Comparison of ENCODE assay signal across 11 cellular contexts in genomic region chr22:30567277-30567676, GRCh38. TPM values are rescaled to one million over a fixed set of nuclear protein-coding genes. Genes with fewer than 3 reads are reported as not detected.
"Had no signal": no experiment of that assay in that cellular context is flagged by ENCODE, and none has a peak within 500 bp of the region (broad histone marks: within the 10 kb centered on the region; RNA-seq: fewer than 3 reads in every experiment).

No MANE protein-coding gene starts in this region.

RNA-seq across cellular contexts. Expression of gene GAL3ST1, which starts 7.2 kb away (rescaled TPM):
- total RNA-seq: mammary epithelial cell, mesenteric fat pad, myocyte had no signal
- polyA plus RNA-seq: immature natural killer cell, keratinocyte, mammary epithelial cell had no signal

RNA-seq across cellular contexts. Expression of gene SEC14L6, which starts 20.7 kb away (rescaled TPM):
- total RNA-seq: left ventricle myocardium inferior; left ventricle myocardium superior; lung microvascular endothelial cell; mesenteric fat pad; mononuclear cell; myocyte; naive thymus-derived CD4-positive, alpha-beta T cell; naive thymus-derived CD8-positive, alpha-beta T cell had no signal
- polyA plus RNA-seq: keratinocyte; naive thymus-derived CD4-positive, alpha-beta T cell; naive thymus-derived CD8-positive, alpha-beta T cell had no signal
